In genomic region chr22:20552450-20552894, GRCh38 we compare ENCODE assay signal across 2 cellular contexts.
TF ChIP-seq lines count a peak whose summit lies in the region.

No MANE protein-coding gene starts in this region.

TF ChIP-seq in HEK293T, 16 proteins besides CTCF, POLR2A, EP300 and RAD21 (continued from another document):
- TF ChIP-seq TARDBP (IDR thresholded peaks at IDR 0.05) (no peak), HDGF (IDR thresholded peaks at IDR 0.05; ENCODE audit: borderline replicate concordance) (no peak), NFRKB (IDR thresholded peaks at IDR 0.05) (no peak), FOXM1 (IDR thresholded peaks at IDR 0.05; ENCODE audit: borderline replicate concordance) (no peak), FOXK2 (IDR thresholded peaks at IDR 0.05) (no peak)

TF ChIP-seq in WTC11, 78 proteins besides CTCF, POLR2A, EP300 and RAD21 (continued from another document):
- no peak for TF ChIP-seq STAT6 (CRISPR knock-in tag; conservative IDR thresholded peaks at IDR 0.05; ENCODE audit: low read depth)
- TF ChIP-seq, protein P1, sequence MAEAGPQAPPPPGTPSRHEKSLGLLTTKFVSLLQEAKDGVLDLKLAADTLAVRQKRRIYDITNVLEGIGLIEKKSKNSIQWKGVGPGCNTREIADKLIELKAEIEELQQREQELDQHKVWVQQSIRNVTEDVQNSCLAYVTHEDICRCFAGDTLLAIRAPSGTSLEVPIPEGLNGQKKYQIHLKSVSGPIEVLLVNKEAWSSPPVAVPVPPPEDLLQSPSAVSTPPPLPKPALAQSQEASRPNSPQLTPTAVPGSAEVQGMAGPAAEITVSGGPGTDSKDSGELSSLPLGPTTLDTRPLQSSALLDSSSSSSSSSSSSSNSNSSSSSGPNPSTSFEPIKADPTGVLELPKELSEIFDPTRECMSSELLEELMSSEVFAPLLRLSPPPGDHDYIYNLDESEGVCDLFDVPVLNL (CRISPR knock-in tag; IDR thresholded peaks at IDR 0.05; ENCODE audit: borderline replicate concordance, low read depth) = no peak
- TF ChIP-seq ZNF396 (CRISPR knock-in tag; IDR thresholded peaks at IDR 0.05; ENCODE audit: borderline replicate concordance) = no peak
- no peak for TF ChIP-seq NR3C1 (CRISPR knock-in tag; conservative IDR thresholded peaks at IDR 0.05; ENCODE audit: low read depth)
- TF ChIP-seq USF1 (CRISPR knock-in tag; IDR thresholded peaks at IDR 0.05) = no peak
- TF ChIP-seq GTF2I (CRISPR knock-in tag; conservative IDR thresholded peaks at IDR 0.05) = no peak
- no peak for TF ChIP-seq ZNF317 (CRISPR knock-in tag; IDR thresholded peaks at IDR 0.05; ENCODE audit: borderline replicate concordance, low read depth)
- TF ChIP-seq, protein P2, sequence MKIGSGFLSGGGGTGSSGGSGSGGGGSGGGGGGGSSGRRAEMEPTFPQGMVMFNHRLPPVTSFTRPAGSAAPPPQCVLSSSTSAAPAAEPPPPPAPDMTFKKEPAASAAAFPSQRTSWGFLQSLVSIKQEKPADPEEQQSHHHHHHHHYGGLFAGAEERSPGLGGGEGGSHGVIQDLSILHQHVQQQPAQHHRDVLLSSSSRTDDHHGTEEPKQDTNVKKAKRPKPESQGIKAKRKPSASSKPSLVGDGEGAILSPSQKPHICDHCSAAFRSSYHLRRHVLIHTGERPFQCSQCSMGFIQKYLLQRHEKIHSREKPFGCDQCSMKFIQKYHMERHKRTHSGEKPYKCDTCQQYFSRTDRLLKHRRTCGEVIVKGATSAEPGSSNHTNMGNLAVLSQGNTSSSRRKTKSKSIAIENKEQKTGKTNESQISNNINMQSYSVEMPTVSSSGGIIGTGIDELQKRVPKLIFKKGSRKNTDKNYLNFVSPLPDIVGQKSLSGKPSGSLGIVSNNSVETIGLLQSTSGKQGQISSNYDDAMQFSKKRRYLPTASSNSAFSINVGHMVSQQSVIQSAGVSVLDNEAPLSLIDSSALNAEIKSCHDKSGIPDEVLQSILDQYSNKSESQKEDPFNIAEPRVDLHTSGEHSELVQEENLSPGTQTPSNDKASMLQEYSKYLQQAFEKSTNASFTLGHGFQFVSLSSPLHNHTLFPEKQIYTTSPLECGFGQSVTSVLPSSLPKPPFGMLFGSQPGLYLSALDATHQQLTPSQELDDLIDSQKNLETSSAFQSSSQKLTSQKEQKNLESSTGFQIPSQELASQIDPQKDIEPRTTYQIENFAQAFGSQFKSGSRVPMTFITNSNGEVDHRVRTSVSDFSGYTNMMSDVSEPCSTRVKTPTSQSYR (CRISPR knock-in tag; IDR thresholded peaks at IDR 0.05) = no peak
- TF ChIP-seq JUN (CRISPR knock-in tag; IDR thresholded peaks at IDR 0.05) = no peak
- no peak for TF ChIP-seq EMX1 (CRISPR knock-in tag; IDR thresholded peaks at IDR 0.05)
- no peak for TF ChIP-seq TP53 (CRISPR knock-in tag; IDR thresholded peaks at IDR 0.05)
- TF ChIP-seq ZNF219 (CRISPR knock-in tag; IDR thresholded peaks at IDR 0.05; ENCODE audit: borderline replicate concordance) = no peak
TF ChIP-seq in WTC11: peak in this region for 0.
